ENCODE assay signal across 18 cellular contexts in genomic region chr22:48705159-48705916, GRCh38.
"Had no signal": no experiment of that assay in that cellular context is flagged by ENCODE, and none has a peak within 500 bp of the region (broad histone marks: within the 10 kb centered on the region; RNA-seq: fewer than 3 reads in every experiment).

No MANE protein-coding gene starts in this region.

- H3K27me3 Mint-ChIP-seq: activated CD8-positive, alpha-beta memory T cell treated with anti-CD3 and anti-CD28 coated beads, Interleukin-2, amount 10 ng/mL, durations not matched to agents 7 days and 5 days; activated naive CD8-positive, alpha-beta T cell treated with anti-CD3 and anti-CD28 coated beads, Interleukin-2, amount 10 ng/mL, durations not matched to agents 7 days and 5 days; naive B cell; T-cell had no signal

- H3K27ac Mint-ChIP-seq: activated CD8-positive, alpha-beta memory T cell treated with anti-CD3 and anti-CD28 coated beads, Interleukin-2, amount 10 ng/mL, durations not matched to agents 7 days and 5 days; activated naive CD8-positive, alpha-beta T cell treated with anti-CD3 and anti-CD28 coated beads, Interleukin-2, amount 10 ng/mL, durations not matched to agents 7 days and 5 days; effector memory CD8-positive, alpha-beta T cell; immature natural killer cell; naive B cell; T-cell had no signal

- H3K27ac ChIP-seq: brain microvascular endothelial cell, psoas muscle, right lobe of liver, SK-N-MC had no signal

- H3K27me3 ChIP-seq: brain microvascular endothelial cell, right lobe of liver had no signal

- DNase-seq: activated CD4-positive, alpha-beta T cell treated with anti-CD3 and anti-CD28 coated beads, Interleukin-2, amount 50 U/mL, for 48 hours; activated CD8-positive, alpha-beta memory T cell treated with anti-CD3 and anti-CD28 coated beads, Interleukin-2, amount 10 ng/mL, durations not matched to agents 7 days and 5 days; activated gamma-delta T cell; activated naive CD8-positive, alpha-beta T cell treated with anti-CD3 and anti-CD28 coated beads, Interleukin-2, amount 10 ng/mL, durations not matched to agents 7 days and 5 days; activated T-cell treated with anti-CD3 and anti-CD28 coated beads, Interleukin-2, amount 50 U/mL, for 4 hours; brain microvascular endothelial cell; dermis blood vessel endothelial cell; effector memory CD8-positive, alpha-beta T cell; foreskin melanocyte; immature natural killer cell; naive B cell; occipital lobe; psoas muscle; stimulated activated CD4-positive, alpha-beta T cell treated with anti-CD3 and anti-CD28 coated beads, Interleukin-1b, Interleukin-23, amount 100 ng/mL, for 48 hours; T-cell; T1000 had no signal

- H3K36me3 Mint-ChIP-seq: activated CD8-positive, alpha-beta memory T cell treated with anti-CD3 and anti-CD28 coated beads, Interleukin-2, amount 10 ng/mL, durations not matched to agents 7 days and 5 days; activated naive CD8-positive, alpha-beta T cell treated with anti-CD3 and anti-CD28 coated beads, Interleukin-2, amount 10 ng/mL, durations not matched to agents 7 days and 5 days; immature natural killer cell; naive B cell; T-cell had no signal

- H3K9me3 Mint-ChIP-seq: activated naive CD8-positive, alpha-beta T cell treated with anti-CD3 and anti-CD28 coated beads, Interleukin-2, amount 10 ng/mL, durations not matched to agents 7 days and 5 days; activated T-cell treated with anti-CD3 and anti-CD28 coated beads, Interleukin-2, amount 50 U/mL, for 4 hours; effector memory CD8-positive, alpha-beta T cell; immature natural killer cell; naive B cell; T-cell had no signal

- H3K4me1 ChIP-seq: psoas muscle, right lobe of liver had no signal

- H3K9me3 ChIP-seq: psoas muscle, right lobe of liver had no signal

- H3K4me1 Mint-ChIP-seq: activated CD8-positive, alpha-beta memory T cell treated with anti-CD3 and anti-CD28 coated beads, Interleukin-2, amount 10 ng/mL, durations not matched to agents 7 days and 5 days; activated naive CD8-positive, alpha-beta T cell treated with anti-CD3 and anti-CD28 coated beads, Interleukin-2, amount 10 ng/mL, durations not matched to agents 7 days and 5 days; immature natural killer cell; naive B cell; T-cell had no signal

- H3K4me3 ChIP-seq: psoas muscle, right lobe of liver, SK-N-MC had no signal

- H3K4me3 Mint-ChIP-seq: activated CD8-positive, alpha-beta memory T cell treated with anti-CD3 and anti-CD28 coated beads, Interleukin-2, amount 10 ng/mL, durations not matched to agents 7 days and 5 days; activated naive CD8-positive, alpha-beta T cell treated with anti-CD3 and anti-CD28 coated beads, Interleukin-2, amount 10 ng/mL, durations not matched to agents 7 days and 5 days; activated T-cell treated with anti-CD3 and anti-CD28 coated beads, Interleukin-2, amount 50 U/mL, for 4 hours; effector memory CD8-positive, alpha-beta T cell; immature natural killer cell; naive B cell; T-cell had no signal

- ATAC-seq: activated CD8-positive, alpha-beta memory T cell treated with anti-CD3 and anti-CD28 coated beads, Interleukin-2, amount 10 ng/mL, durations not matched to agents 7 days and 5 days; activated T-cell treated with anti-CD3 and anti-CD28 coated beads, Interleukin-2, amount 50 U/mL, for 4 hours; effector memory CD8-positive, alpha-beta T cell; psoas muscle; right lobe of liver; T-cell had no signal

- H3K36me3 ChIP-seq: brain microvascular endothelial cell, right lobe of liver had no signal
